Comparison of ENCODE assay signal across 8 cellular contexts in genomic region chr5:65076251-65076869, GRCh38.
DNase-seq lines count a peak whose midpoint lies in the region; ATAC-seq and TF ChIP-seq lines count a peak whose summit lies in the region.

No MANE protein-coding gene starts in this region.

- peaks cover 2 to 4% of the 10 kb centered on the region in 2 donors for H3K4me1 Mint-ChIP-seq in effector memory CD8-positive, alpha-beta T cell (ENCODE audit: low read depth in 2 of 2)

- H3K9me3 Mint-ChIP-seq in effector memory CD8-positive, alpha-beta T cell = no peaks in the 10 kb centered on the region

- H3K27me3 Mint-ChIP-seq in effector memory CD8-positive, alpha-beta T cell = peaks cover 0 to 11% of the 10 kb centered on the region in 2 donors

- in situ Hi-C loops in KBM-7 (cut with MboI; ENCODE audit: low pct_unique_long_range_greater_than_20kb, low sequenced_read_pairs) = loop anchor here (25.0 kb wide), 1 partner anchor 411 kb away; the partner anchor contains the start of gene ADAMTS6

- no peaks in the 10 kb centered on the region for H3K36me3 Mint-ChIP-seq in effector memory CD8-positive, alpha-beta T cell (ENCODE audit: insufficient read depth)

- H3K27ac Mint-ChIP-seq in effector memory CD8-positive, alpha-beta T cell = no peak overlapping the region

- TF ChIP-seq CTCF in omental fat pad (IDR thresholded peaks at IDR 0.05) = no peak

- H3K4me3 Mint-ChIP-seq in effector memory CD8-positive, alpha-beta T cell = no peak overlapping the region

- peak; percentile 81 for ATAC-seq in GM21528 (IDR thresholded peaks at IDR 0.05; ENCODE audit: low FRiP score, unreplicated experiment)
- ATAC-seq in effector memory CD8-positive, alpha-beta T cell (replicated peaks) = peak; percentile 95
- ATAC-seq in omental fat pad (ENCODE audit: low FRiP score) = peak; percentile 83

- DNase-seq in ELF-1 (ENCODE audit: low read depth, low spot score) = peak; percentile 52
- peak; percentile 94 for DNase-seq in KBM-7
- DNase-seq in activated CD4-positive, CD25-positive, alpha-beta regulatory T cell treated with anti-CD3 and anti-CD28 coated beads, Interleukin-2, amount 50 U/mL, for 16 hours (ENCODE audit: low read depth, low spot score) = peak; percentile 9
- peak; percentile 30 to 43 (median 37) for DNase-seq in effector memory CD8-positive, alpha-beta T cell
- no peak for DNase-seq in omental fat pad (ENCODE audit: low spot score)
- DNase-seq in T1000 (lab: John Stamatoyannopoulos, UW) = no peak
- DNase-seq in retina = no peak

Comparison
In these comparisons a context has a peak if more than half of its experiments do, and no peak if none do; other contexts are left out.
1. DNase-seq: peak in ELF-1 (single experiment), KBM-7 (single experiment), activated CD4-positive, CD25-positive, alpha-beta regulatory T cell treated with anti-CD3 and anti-CD28 coated beads, Interleukin-2, amount 50 U/mL, for 16 hours (single experiment) and effector memory CD8-positive, alpha-beta T cell (3 of 3); none in omental fat pad (single experiment), T1000 (single experiment) and retina (single experiment).
2. Peak in every context shown above with its lines, with median percentiles within 50 percentile points of each other: ATAC-seq.